ENCODE assay signal across 12 cellular contexts in genomic region chr17:38907930-38908675, GRCh38. TPM values are rescaled to one million over a fixed set of nuclear protein-coding genes. Genes with fewer than 3 reads are reported as not detected.
DNase-seq lines count a peak whose midpoint lies in the region; ATAC-seq and TF ChIP-seq lines count a peak whose summit lies in the region.
"Had no signal": no experiment of that assay in that cellular context is flagged by ENCODE, and none has a peak within 500 bp of the region (broad histone marks: within the 10 kb centered on the region; RNA-seq: fewer than 3 reads in every experiment).

No MANE protein-coding gene starts in this region.

- TF ChIP-seq CTCF in GM12872 (IDR thresholded peaks at IDR 0.05; ENCODE audit: insufficient read depth, low read depth, low read length): peak; percentile 33; the same call in 1 of the 3 replicates

- POLR2A ChIA-PET in activated CD4-positive, alpha-beta memory T cell treated with anti-CD3 and anti-CD28 coated beads for 36 hours (lab: Charles Lee): no interaction called here
- POLR2A ChIA-PET in HEK293T (lab: Yijun Ruan, JAX): no interaction called here

- H3K36me3 Mint-ChIP-seq in activated naive CD8-positive, alpha-beta T cell: peaks cover 2% of the 10 kb centered on the region
- H3K36me3 Mint-ChIP-seq in immature natural killer cell: peaks cover 0 to 14% (median 9%) of the 10 kb centered on the region in 3 donors
- H3K36me3 Mint-ChIP-seq in stimulated activated effector memory CD8-positive, alpha-beta T cell treated with anti-CD3 and anti-CD28 coated beads, Interleukin-12 subunit alpha, Interleukin-12 subunit beta, amount 100 ng/mL, for 72 hours: peaks cover 88% of the 10 kb centered on the region
- peaks cover 19% of the 10 kb centered on the region for H3K36me3 Mint-ChIP-seq in activated CD4-positive, alpha-beta memory T cell treated with anti-CD3 and anti-CD28 coated beads for 36 hours

- H3K4me1 Mint-ChIP-seq in activated naive CD8-positive, alpha-beta T cell (ENCODE audit: low read depth): peaks cover 30% of the 10 kb centered on the region
- peaks cover 82 to 92% of the 10 kb centered on the region in 2 donors for H3K4me1 Mint-ChIP-seq in immature natural killer cell
- H3K4me1 Mint-ChIP-seq in stimulated activated effector memory CD8-positive, alpha-beta T cell treated with anti-CD3 and anti-CD28 coated beads, Interleukin-12 subunit alpha, Interleukin-12 subunit beta, amount 100 ng/mL, for 72 hours: peaks cover 58% of the 10 kb centered on the region
- peaks cover 16% of the 10 kb centered on the region for H3K4me1 Mint-ChIP-seq in activated CD4-positive, alpha-beta memory T cell treated with anti-CD3 and anti-CD28 coated beads for 36 hours (ENCODE audit: low read depth)

- no peak overlapping the region for H3K4me3 Mint-ChIP-seq in activated naive CD8-positive, alpha-beta T cell
- no peak overlapping the region for H3K4me3 Mint-ChIP-seq in immature natural killer cell
- H3K4me3 Mint-ChIP-seq in stimulated activated effector memory CD8-positive, alpha-beta T cell treated with anti-CD3 and anti-CD28 coated beads, Interleukin-12 subunit alpha, Interleukin-12 subunit beta, amount 100 ng/mL, for 72 hours: no peak overlapping the region
- H3K4me3 Mint-ChIP-seq in activated CD4-positive, alpha-beta memory T cell treated with anti-CD3 and anti-CD28 coated beads for 36 hours: no peak overlapping the region

- ATAC-seq in stimulated activated effector memory CD8-positive, alpha-beta T cell treated with anti-CD3 and anti-CD28 coated beads, Interleukin-12 subunit alpha, Interleukin-12 subunit beta, amount 100 ng/mL, for 72 hours: peak; percentile 17

- H3K9me3 Mint-ChIP-seq in activated naive CD8-positive, alpha-beta T cell (ENCODE audit: low read depth): no peaks in the 10 kb centered on the region
- no peaks in the 10 kb centered on the region for H3K9me3 Mint-ChIP-seq in immature natural killer cell
- no peaks in the 10 kb centered on the region for H3K9me3 Mint-ChIP-seq in stimulated activated effector memory CD8-positive, alpha-beta T cell treated with anti-CD3 and anti-CD28 coated beads, Interleukin-12 subunit alpha, Interleukin-12 subunit beta, amount 100 ng/mL, for 72 hours
- no peaks in the 10 kb centered on the region for H3K9me3 Mint-ChIP-seq in activated CD4-positive, alpha-beta memory T cell treated with anti-CD3 and anti-CD28 coated beads for 36 hours

- H3K27ac Mint-ChIP-seq in activated naive CD8-positive, alpha-beta T cell: peak overlapping the region; percentile 78
- H3K27ac Mint-ChIP-seq in immature natural killer cell: peak overlapping the region; percentile 79 to 91 (median 84)
- peak overlapping the region; percentile 80 for H3K27ac Mint-ChIP-seq in stimulated activated effector memory CD8-positive, alpha-beta T cell treated with anti-CD3 and anti-CD28 coated beads, Interleukin-12 subunit alpha, Interleukin-12 subunit beta, amount 100 ng/mL, for 72 hours
- no peak overlapping the region for H3K27ac Mint-ChIP-seq in activated CD4-positive, alpha-beta memory T cell treated with anti-CD3 and anti-CD28 coated beads for 36 hours

- CTCF ChIA-PET in activated CD4-positive, alpha-beta memory T cell treated with anti-CD3 and anti-CD28 coated beads for 36 hours (lab: Charles Lee): interaction anchor here (1.0 to 1.4 kb wide), 5 partner anchors 17 to 246 kb away, joined by 3 to 6 read pairs (median 3); partner anchors contain the start of gene LASP1NB
- CTCF ChIA-PET in HEK293T (lab: Yijun Ruan, JAX): no interaction called here

- H3K27me3 Mint-ChIP-seq in activated naive CD8-positive, alpha-beta T cell: no peaks in the 10 kb centered on the region
- H3K27me3 Mint-ChIP-seq in immature natural killer cell (ENCODE audit: low read depth in 3 of 3): peaks cover 0 to 6% (median 3%) of the 10 kb centered on the region in 3 donors
- H3K27me3 Mint-ChIP-seq in activated CD4-positive, alpha-beta memory T cell treated with anti-CD3 and anti-CD28 coated beads for 36 hours: no peaks in the 10 kb centered on the region

- DNase-seq in immature natural killer cell: no peak
- DNase-seq in stimulated activated effector memory CD8-positive, alpha-beta T cell treated with anti-CD3 and anti-CD28 coated beads, Interleukin-12 subunit alpha, Interleukin-12 subunit beta, amount 100 ng/mL, for 72 hours (ENCODE audit: low spot score in 2 of 2): no peak
- DNase-seq in activated CD4-positive, alpha-beta memory T cell treated with anti-CD3 and anti-CD28 coated beads for 36 hours: no peak
- no peak for DNase-seq in HEK293T (ENCODE audit: extremely low spot score)
- no peak for DNase-seq in DMS79 treated with DMSO at 0.1 percent for 48 hours (lab: John Stamatoyannopoulos, UW)
- no peak for DNase-seq in NAMALWA (ENCODE audit: low spot score)
- DNase-seq: DMS53; NCI-H2171 treated with DMSO at 0.1 percent for 48 hours; SJCRH30; stimulated activated CD4-positive, alpha-beta T cell treated with anti-CD3 and anti-CD28 coated beads, Interleukin-15, amount 100 ng/mL, for 24 hours had no signal

- intact Hi-C loops in activated CD4-positive, alpha-beta memory T cell treated with anti-CD3 and anti-CD28 coated beads for 36 hours (cut with micrococcal nuclease): no loop called here

TF ChIP-seq in HEK293T, 16 proteins besides CTCF, POLR2A, EP300 and RAD21:
- TF ChIP-seq ELF4 (IDR thresholded peaks at IDR 0.05): no peak
- no peak for TF ChIP-seq TARDBP (IDR thresholded peaks at IDR 0.05)
- no peak for TF ChIP-seq ARNT (IDR thresholded peaks at IDR 0.05)
- no peak for TF ChIP-seq BHLHE40 (IDR thresholded peaks at IDR 0.05; ENCODE audit: borderline replicate concordance)
- TF ChIP-seq SP1 (IDR thresholded peaks at IDR 0.05): no peak
- no peak for TF ChIP-seq NFRKB (IDR thresholded peaks at IDR 0.05)
- no peak for TF ChIP-seq FOXM1 (IDR thresholded peaks at IDR 0.05; ENCODE audit: borderline replicate concordance)
- TF ChIP-seq HDGF (IDR thresholded peaks at IDR 0.05; ENCODE audit: borderline replicate concordance): no peak
- TF ChIP-seq CTBP1 (IDR thresholded peaks at IDR 0.05; ENCODE audit: borderline replicate concordance): no peak
- no peak for TF ChIP-seq FOXA1 (IDR thresholded peaks at IDR 0.05)
- no peak for TF ChIP-seq PKNOX1 (IDR thresholded peaks at IDR 0.05)
- TF ChIP-seq FOXK2 (IDR thresholded peaks at IDR 0.05): no peak
- no peak for TF ChIP-seq SUZ12 (IDR thresholded peaks at IDR 0.05)
- TF ChIP-seq ZNF384 (IDR thresholded peaks at IDR 0.05): no peak
- TF ChIP-seq L3MBTL2 (conservative IDR thresholded peaks at IDR 0.05): no peak
- no peak for TF ChIP-seq LEF1 (IDR thresholded peaks at IDR 0.05; ENCODE audit: borderline replicate concordance)

RNA-seq across cellular contexts. Expression of gene LASP1, which starts 38.2 kb away (rescaled TPM):
- 100 to 1,000 TPM in 1 of 3 donors, 10 to 100 TPM in 2; 94.3 to 171 (median 96.5) TPM for polyA plus RNA-seq in immature natural killer cell
- total RNA-seq in activated CD4-positive, alpha-beta memory T cell treated with anti-CD3 and anti-CD28 coated beads for 36 hours: 100 to 1,000 TPM; 134 to 139 TPM

RNA-seq across cellular contexts. Expression of gene RPL23, which starts 54.6 kb away (rescaled TPM):
- polyA plus RNA-seq in immature natural killer cell: 100 to 1,000 TPM; 285 to 713 (median 532) TPM
- total RNA-seq in activated CD4-positive, alpha-beta memory T cell treated with anti-CD3 and anti-CD28 coated beads for 36 hours: 1,000 to 10,000 TPM; 1,774 to 1,791 TPM

RNA-seq across cellular contexts. Expression of gene FBXO47, which starts 59.1 kb away (rescaled TPM):
- polyA plus RNA-seq in immature natural killer cell: not detected
- total RNA-seq in activated CD4-positive, alpha-beta memory T cell treated with anti-CD3 and anti-CD28 coated beads for 36 hours: not detected
- total RNA-seq: SJCRH30 had no signal
